Comparison of ENCODE assay signal across 1 cellular context in genomic region chr3:152849996-152850578, GRCh38.
A peak's percentile ranks its signal among the peaks of the same experiment; 100 is the strongest.
TF ChIP-seq lines count a peak whose summit lies in the region.

No MANE protein-coding gene starts in this region.

TF ChIP-seq in K562, 482 proteins besides CTCF, POLR2A, EP300 and RAD21 (continued from another document and continues in another):
- peak; percentile 46; the same call in 1 of the 2 replicates for TF ChIP-seq CREB3L1 (IDR thresholded peaks at IDR 0.05; ENCODE audit: borderline replicate concordance, low read depth)
- peak; percentile 68; the same call in 1 of the 2 replicates for TF ChIP-seq ZKSCAN8 (CRISPR knock-in tag; IDR thresholded peaks at IDR 0.05)
- TF ChIP-seq THRA (IDR thresholded peaks at IDR 0.05): no peak
- no peak for TF ChIP-seq MXI1 (IDR thresholded peaks at IDR 0.05; ENCODE audit: low read depth, low read length)
- TF ChIP-seq ZNF766 (CRISPR knock-in tag; conservative IDR thresholded peaks at IDR 0.05): peak; percentile 28; the same call in 1 of the 2 replicates
- TF ChIP-seq NFE2 (IDR thresholded peaks at IDR 0.05; ENCODE audit: low read depth): peak; percentile 91
- no peak for TF ChIP-seq E2F1 (CRISPR knock-in tag; IDR thresholded peaks at IDR 0.05)
- TF ChIP-seq KLF16 (IDR thresholded peaks at IDR 0.05): no peak
- 0 out of 2 replicates have a peak, but pooled peaks have one; percentile 13 for TF ChIP-seq MYNN (IDR thresholded peaks at IDR 0.05)
- TF ChIP-seq MYNN (CRISPR knock-in tag; IDR thresholded peaks at IDR 0.05): no peak
- TF ChIP-seq TBL1XR1 (IDR thresholded peaks at IDR 0.05; ENCODE audit: low read length in 2 of 2): no peak
- peak; percentile 9; the same call in 1 of the 2 replicates for TF ChIP-seq CREM (IDR thresholded peaks at IDR 0.05; ENCODE audit: low read depth)
- TF ChIP-seq TRIM24 (IDR thresholded peaks at IDR 0.05): 0 out of 4 replicates have a peak, but pooled peaks of 1 of the 2 experiments have one; percentile 7
- TF ChIP-seq MGA (IDR thresholded peaks at IDR 0.05): peak; percentile 62
- TF ChIP-seq ZNF644 (tag; IDR thresholded peaks at IDR 0.05; ENCODE audit: low read depth): peak; percentile 88
- no peak for TF ChIP-seq RBM22 (IDR thresholded peaks at IDR 0.05; ENCODE audit: low read depth, low read length, poor library complexity, severe bottlenecking)
- no peak for TF ChIP-seq RNF2 (IDR thresholded peaks at IDR 0.05)
- TF ChIP-seq BACH1 (tag; IDR thresholded peaks at IDR 0.05): 0 out of 2 replicates have a peak, but pooled peaks have one; percentile 49
- TF ChIP-seq ZNF699 (CRISPR knock-in tag; IDR thresholded peaks at IDR 0.05; ENCODE audit: insufficient replicate concordance): no peak
- TF ChIP-seq NFE2L1 (tag; IDR thresholded peaks at IDR 0.05; ENCODE audit: borderline replicate concordance, low read depth): peak; percentile 31; the same call in 1 of the 2 replicates
- TF ChIP-seq SMARCA4 (IDR thresholded peaks at IDR 0.05): peak; percentile 72; the same call in 1 of the 2 replicates
- peak; percentile 58 for TF ChIP-seq ATF3 (IDR thresholded peaks at IDR 0.05)
- no peak for TF ChIP-seq ATF3 (CRISPR knock-in tag; conservative IDR thresholded peaks at IDR 0.05)
- peak; percentile 80 for TF ChIP-seq CREB3 (tag; conservative IDR thresholded peaks at IDR 0.05; ENCODE audit: low read depth)
- TF ChIP-seq ZNF133 (CRISPR knock-in tag; IDR thresholded peaks at IDR 0.05): no peak
- no peak for TF ChIP-seq ZNF134 (CRISPR knock-in tag; conservative IDR thresholded peaks at IDR 0.05)
- TF ChIP-seq RBBP5 (IDR thresholded peaks at IDR 0.05; ENCODE audit: borderline replicate concordance, insufficient read depth, low read length, poor library complexity, severe bottlenecking): peak; percentile 61
- no peak for TF ChIP-seq RBM39 (optimal IDR thresholded peaks at IDR 0.05; ENCODE audit: low read depth, low read length)
- no peak for TF ChIP-seq SMAD1 (IDR thresholded peaks at IDR 0.05; ENCODE audit: low read depth, low read length, partially characterized antibody)
- TF ChIP-seq SMAD4 (CRISPR knock-in tag; conservative IDR thresholded peaks at IDR 0.05): 0 out of 2 replicates have a peak, but pooled peaks have one; percentile 42
- peak; percentile 4 for TF ChIP-seq TBP (optimal IDR thresholded peaks at IDR 0.05; ENCODE audit: low read depth, low read length)
- no peak for TF ChIP-seq BRCA1 (IDR thresholded peaks at IDR 0.05)
- TF ChIP-seq BRCA1 (CRISPR knock-in tag; IDR thresholded peaks at IDR 0.05): no peak
- 0 out of 2 replicates have a peak, but pooled peaks have one; percentile 14 for TF ChIP-seq FOXJ2 (tag; IDR thresholded peaks at IDR 0.05)
- no peak for TF ChIP-seq BRF2 (IDR thresholded peaks at IDR 0.05; ENCODE audit: borderline replicate concordance, insufficient read depth, insufficient read length)
- peak; percentile 28; the same call in 1 of the 2 replicates for TF ChIP-seq ZNF24 (IDR thresholded peaks at IDR 0.05)
- TF ChIP-seq IRF9 (tag; IDR thresholded peaks at IDR 0.05): no peak
- peak; percentile 87; the same call in 1 of the 2 replicates for TF ChIP-seq KLF6 (CRISPR knock-in tag; IDR thresholded peaks at IDR 0.05; ENCODE audit: borderline replicate concordance)
- peak; percentile 65; the same call in 1 of the 2 replicates for TF ChIP-seq CTBP1 (IDR thresholded peaks at IDR 0.05; ENCODE audit: borderline replicate concordance)
- TF ChIP-seq KDM1A (IDR thresholded peaks at IDR 0.05): peak; percentile 34 to 46; a peak in 2 of 4 replicates
- TF ChIP-seq CBX3 (IDR thresholded peaks at IDR 0.05; ENCODE audit: borderline replicate concordance in 1 of 2, low read length in 2 of 2): peak in 1 of 2 experiments; percentile 47; a peak in 1 of 3 replicates
- peak; percentile 67; the same call in 1 of the 2 replicates for TF ChIP-seq LEF1 (IDR thresholded peaks at IDR 0.05)
- TF ChIP-seq SIRT6 (IDR thresholded peaks at IDR 0.05; ENCODE audit: low read depth, low read length): no peak
- TF ChIP-seq SMARCC2 (IDR thresholded peaks at IDR 0.05; ENCODE audit: low read depth): peak; percentile 37; the same call in 1 of the 2 replicates
